Comparison of ENCODE assay signal across 32 cellular contexts in the genomic region with DNA sequence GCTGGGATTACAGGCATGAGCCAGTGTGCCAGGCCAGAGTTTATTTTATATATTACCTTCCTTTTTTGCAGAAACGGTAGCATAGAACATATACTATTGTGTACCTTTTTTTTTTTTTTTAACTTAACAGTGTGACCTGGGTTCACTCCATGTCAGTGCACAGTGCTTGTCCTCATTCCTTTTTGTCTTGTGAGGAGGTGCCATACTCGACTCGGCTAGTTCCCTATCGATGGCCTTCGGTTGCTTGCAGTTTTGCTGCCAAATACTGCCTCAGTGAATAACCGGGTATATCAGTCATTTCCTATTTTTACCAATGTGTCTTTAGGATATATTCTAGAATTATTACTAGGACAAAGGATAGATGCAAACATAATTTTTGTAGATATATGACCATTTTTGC. TPM values are rescaled to one million over a fixed set of nuclear protein-coding genes. Genes with fewer than 3 reads are reported as not detected.
DNase-seq lines count a peak whose midpoint lies in the region; ATAC-seq and TF ChIP-seq lines count a peak whose summit lies in the region.
"Had no signal": no experiment of that assay in that cellular context is flagged by ENCODE, and none has a peak within 500 bp of the region (broad histone marks: within the 10 kb centered on the region; RNA-seq: fewer than 3 reads in every experiment).

No MANE protein-coding gene starts in this region.

- no peak overlapping the region for H3K27ac ChIP-seq in right atrium auricular region
- no peak overlapping the region for H3K27ac ChIP-seq in coronary artery
- no peak overlapping the region for H3K27ac ChIP-seq in neuronal stem cell (replicated peaks; ENCODE audit: low read length)
- H3K27ac ChIP-seq: 22Rv1; A549; BLaER1; BLaER1 treated with 17β-estradiol and CSF1 and Interleukin-3, amounts not matched to agents 10 nM and 100 nM; C4-2B had no signal

- H2AFZ ChIP-seq in neuronal stem cell (ENCODE audit: low read length): no peak overlapping the region

- H2BK5ac ChIP-seq in neuronal stem cell (ENCODE audit: low read length): no peak overlapping the region

- H2AK5ac ChIP-seq in neuronal stem cell (ENCODE audit: low read depth, low read length): no peak overlapping the region

- H3K14ac ChIP-seq in neuronal stem cell (ENCODE audit: low read length): no peak overlapping the region

- H3K9me3 Mint-ChIP-seq in activated CD4-positive, alpha-beta T cell treated with anti-CD3 and anti-CD28 coated beads for 36 hours (ENCODE audit: low read depth): no peaks in the 10 kb centered on the region
- H3K9me3 Mint-ChIP-seq: CD14-positive monocyte; CD4-positive, alpha-beta T cell; CD4-positive, CD25-positive, alpha-beta regulatory T cell; CD8-positive, alpha-beta memory T cell; CD8-positive, alpha-beta T cell had no signal

- H3K4me1 Mint-ChIP-seq in activated CD4-positive, alpha-beta T cell treated with anti-CD3 and anti-CD28 coated beads for 36 hours: peaks cover 35% of the 10 kb centered on the region

- ATAC-seq in left ventricle myocardium superior: peak; percentile 41
- ATAC-seq in activated CD4-positive, alpha-beta T cell treated with anti-CD3 and anti-CD28 coated beads for 36 hours: no peak
- ATAC-seq: A549; CD8-positive, alpha-beta T cell had no signal

- no peak overlapping the region for H4K91ac ChIP-seq in neuronal stem cell (ENCODE audit: low read depth, low read length, poor library complexity)

- H3K27me3 ChIP-seq in right atrium auricular region (no peaks in the 10 kb centered on the region), neuronal stem cell (ENCODE audit: control insufficient read depth in 3 of 3, insufficient read depth in 3 of 3, low read depth in 1 of 3, low read length in 3 of 3) (no peaks in the 10 kb centered on the region)
- H3K27me3 ChIP-seq: BE2C; BLaER1; BLaER1 treated with 17β-estradiol and CSF1 and Interleukin-3, amounts not matched to agents 10 nM and 100 nM had no signal

- H3K79me1 ChIP-seq in neuronal stem cell (ENCODE audit: low read depth, low read length): peaks cover 2% of the 10 kb centered on the region

- H3K4me3 ChIP-seq in right atrium auricular region: no peak overlapping the region
- H3K4me3 ChIP-seq in coronary artery: no peak overlapping the region
- no peak overlapping the region for H3K4me3 ChIP-seq in neuronal stem cell (ENCODE audit: low read length in 2 of 2)
- H3K4me3 ChIP-seq: A549; BLaER1; BLaER1 treated with 17β-estradiol and CSF1 and Interleukin-3, amounts not matched to agents 10 nM and 100 nM had no signal

- DNase-seq in left ventricle myocardium superior (no peak), right atrium auricular region (ENCODE audit: low spot score) (no peak), coronary artery (ENCODE audit: low spot score) (peak; percentile 36), neuronal stem cell (ENCODE audit: low spot score) (no peak), DMS153 (lab: John Stamatoyannopoulos, UW) (no peak)
- DNase-seq in activated CD4-positive, alpha-beta T cell treated with anti-CD3 and anti-CD28 coated beads for 36 hours: no peak
- DNase-seq: 8988T; ACHN; AML-193; BE2C; C1 segment of cervical spinal cord; Caco-2; Calu3; CD4-positive, alpha-beta memory T cell; CD4-positive, alpha-beta T cell; CD4-positive, CD25-positive, alpha-beta regulatory T cell; CD8-positive, alpha-beta memory T cell; CD8-positive, alpha-beta T cell; COR-L47; DMS 273 treated with DMSO at 0.1 percent for 48 hours; DMS53; DMS79; DMS79 treated with DMSO at 0.1 percent for 48 hours; DND-41; EL had no signal

- no peak overlapping the region for H4K8ac ChIP-seq in neuronal stem cell (ENCODE audit: low read depth, low read length)

- no peak overlapping the region for H2BK15ac ChIP-seq in neuronal stem cell (ENCODE audit: low read length)

- H3K36me3 ChIP-seq in right atrium auricular region: peaks cover 28% of the 10 kb centered on the region
- peaks cover 23 to 82% of the 10 kb centered on the region in 2 donors for H3K36me3 ChIP-seq in neuronal stem cell (replicated peaks in 1 of 2; ENCODE audit: control insufficient read depth in 2 of 2, insufficient read depth in 2 of 2, low read length in 2 of 2)

- H3K23ac ChIP-seq in neuronal stem cell (ENCODE audit: low read depth, low read length, poor library complexity): no peak overlapping the region

- H3K4me2 ChIP-seq in neuronal stem cell (ENCODE audit: insufficient read depth, low read length, poor library complexity, severe bottlenecking): no peak overlapping the region
- H3K4me2 ChIP-seq: A549; BLaER1; BLaER1 treated with 17β-estradiol and CSF1 and Interleukin-3, amounts not matched to agents 10 nM and 100 nM had no signal

- CTCF ChIA-PET in activated CD4-positive, alpha-beta T cell treated with anti-CD3 and anti-CD28 coated beads for 36 hours (lab: Charles Lee): no interaction called here

- intact Hi-C loops in left ventricle myocardium superior (cut with micrococcal nuclease): no loop called here
- intact Hi-C loops in activated CD4-positive, alpha-beta T cell treated with anti-CD3 and anti-CD28 coated beads for 36 hours (cut with DNase I, micrococcal nuclease): no loop called here

- H3K9me3 ChIP-seq in right atrium auricular region (no peaks in the 10 kb centered on the region), neuronal stem cell (replicated peaks in 1 of 2; ENCODE audit: control insufficient read depth in 2 of 2, insufficient read depth in 1 of 2, low read depth in 1 of 2, low read length in 2 of 2) (no peaks in the 10 kb centered on the region)
- H3K9me3 ChIP-seq: A549; BE2C; BLaER1; BLaER1 treated with 17β-estradiol and CSF1 and Interleukin-3, amounts not matched to agents 10 nM and 100 nM; Caco-2 had no signal

- H2BK12ac ChIP-seq in neuronal stem cell (ENCODE audit: low read length): no peak overlapping the region

- POLR2A ChIA-PET in activated CD4-positive, alpha-beta T cell treated with anti-CD3 and anti-CD28 coated beads for 36 hours (lab: Charles Lee): no interaction called here

- peak overlapping the region; percentile 60 for H3K9ac ChIP-seq in neuronal stem cell (ENCODE audit: low read depth, low read length, poor library complexity)
- H3K9ac ChIP-seq: BLaER1; BLaER1 treated with 17β-estradiol and CSF1 and Interleukin-3, amounts not matched to agents 10 nM and 100 nM had no signal

- no peak overlapping the region for H3K18ac ChIP-seq in neuronal stem cell (ENCODE audit: low read length)

- TF ChIP-seq CTCF in right atrium auricular region (IDR thresholded peaks at IDR 0.05) (no peak), coronary artery (IDR thresholded peaks at IDR 0.05) (no peak)

- H3K4ac ChIP-seq in neuronal stem cell (ENCODE audit: low read length): no peak overlapping the region

- H3K27ac Mint-ChIP-seq in activated CD4-positive, alpha-beta T cell treated with anti-CD3 and anti-CD28 coated beads for 36 hours: no peak overlapping the region
- H3K27ac Mint-ChIP-seq: B cell; CD14-positive monocyte; CD4-positive, alpha-beta T cell; CD4-positive, CD25-positive, alpha-beta regulatory T cell; CD8-positive, alpha-beta memory T cell; CD8-positive, alpha-beta T cell had no signal

- H3K4me3 Mint-ChIP-seq in activated CD4-positive, alpha-beta T cell treated with anti-CD3 and anti-CD28 coated beads for 36 hours: no peak overlapping the region
- H3K4me3 Mint-ChIP-seq: B cell; CD14-positive monocyte; CD4-positive, alpha-beta memory T cell; CD4-positive, alpha-beta T cell; CD4-positive, CD25-positive, alpha-beta regulatory T cell; CD8-positive, alpha-beta memory T cell; CD8-positive, alpha-beta T cell had no signal

- H3K4me1 ChIP-seq in right atrium auricular region (peaks cover 0 to 28% of the 10 kb centered on the region in 2 donors), neuronal stem cell (ENCODE audit: control insufficient read depth in 2 of 2, insufficient read depth in 1 of 2, low read depth in 1 of 2, low read length in 2 of 2) (peaks cover 15 to 23% of the 10 kb centered on the region in 2 donors)
- H3K4me1 ChIP-seq: A549, BE2C, Caco-2 had no signal

- WGBS in neuronal stem cell (ENCODE audit: extremely low coverage in 2 of 2, insufficient read length in 2 of 2, insufficient replicate concordance in 1 of 2), 2 donors: no CpG with 5 or more reads among the region's 6 CpGs

- no peak overlapping the region for H2BK120ac ChIP-seq in neuronal stem cell (ENCODE audit: low read depth, low read length)

- peaks cover 48% of the 10 kb centered on the region for H3K36me3 Mint-ChIP-seq in activated CD4-positive, alpha-beta T cell treated with anti-CD3 and anti-CD28 coated beads for 36 hours (ENCODE audit: low read depth)

- H3K27me3 Mint-ChIP-seq in activated CD4-positive, alpha-beta T cell treated with anti-CD3 and anti-CD28 coated beads for 36 hours: no peaks in the 10 kb centered on the region
- H3K27me3 Mint-ChIP-seq: B cell; CD4-positive, alpha-beta memory T cell; CD4-positive, alpha-beta T cell; CD4-positive, CD25-positive, alpha-beta regulatory T cell; CD8-positive, alpha-beta memory T cell had no signal

RNA-seq across cellular contexts. Expression of gene ZNF664, which starts 36.8 kb away (rescaled TPM):
- total RNA-seq in left ventricle myocardium superior (85.2 TPM), right atrium auricular region (10 to 100 TPM; 53.1 to 56.2 TPM)
- polyA plus RNA-seq in neuronal stem cell (2013, experiment 1 of 2): 130 TPM
- polyA plus RNA-seq in neuronal stem cell (2013, experiment 2 of 2): 131 TPM
- total RNA-seq in activated CD4-positive, alpha-beta T cell treated with anti-CD3 and anti-CD28 coated beads for 36 hours: 10 to 100 TPM; 46.4 to 48.3 TPM

RNA-seq across cellular contexts. Expression of gene CCDC92, which starts 37.1 kb away (rescaled TPM):
- 54.0 TPM for total RNA-seq in left ventricle myocardium superior
- total RNA-seq in right atrium auricular region: 10 to 100 TPM; 34.4 to 39.2 TPM
- 34.1 TPM for polyA plus RNA-seq in neuronal stem cell (2013, experiment 1 of 2)
- 32.6 TPM for polyA plus RNA-seq in neuronal stem cell (2013, experiment 2 of 2)
- total RNA-seq in activated CD4-positive, alpha-beta T cell treated with anti-CD3 and anti-CD28 coated beads for 36 hours: 10 to 100 TPM in 1 of 2 experiments, 1 to 10 TPM in 1; 8.7 to 11.0 TPM
